In the genomic region with DNA sequence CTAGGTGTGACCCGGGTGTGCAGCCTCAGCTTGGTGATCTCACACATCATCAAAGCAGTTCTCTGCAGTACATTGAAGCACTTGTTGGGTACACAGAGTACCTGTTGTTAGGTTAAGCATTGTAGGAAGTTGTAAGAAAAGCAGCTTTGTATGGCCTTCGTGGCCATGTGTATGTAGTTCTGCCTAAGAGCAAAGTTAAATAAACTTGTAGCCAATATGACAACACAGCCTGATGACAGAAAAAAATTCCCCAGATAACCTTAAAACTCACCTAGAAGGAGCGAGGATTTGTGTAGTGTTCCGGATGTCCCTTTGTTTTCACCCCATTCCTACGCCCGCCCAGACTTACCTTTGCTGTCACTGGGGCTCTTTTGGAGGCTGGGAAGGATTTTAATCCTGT, we compare ENCODE assay signal across 19 cellular contexts. TPM values are rescaled to one million over a fixed set of nuclear protein-coding genes. Genes with fewer than 3 reads are reported as not detected.
A peak's percentile ranks its signal among the peaks of the same experiment; 100 is the strongest.
DNase-seq lines count a peak whose midpoint lies in the region; ATAC-seq, FAIRE-seq and TF ChIP-seq lines count a peak whose summit lies in the region.
"Had no signal": no experiment of that assay in that cellular context is flagged by ENCODE, and none has a peak within 500 bp of the region (broad histone marks: within the 10 kb centered on the region; RNA-seq: fewer than 3 reads in every experiment).

No MANE protein-coding gene starts in this region.

- ATAC-seq in activated CD4-positive, alpha-beta T cell treated with anti-CD3 and anti-CD28 coated beads for 36 hours, result peak; percentile 47
- ATAC-seq in activated T-cell treated with anti-CD3 and anti-CD28 coated beads, Interleukin-2, amount 50 U/mL, for 72 hours (replicated peaks in 1 of 2), result no peak

- H3K36me3 Mint-ChIP-seq in activated CD4-positive, alpha-beta T cell treated with anti-CD3 and anti-CD28 coated beads for 36 hours (ENCODE audit: low read depth), result peaks cover 10% of the 10 kb centered on the region
- H3K36me3 Mint-ChIP-seq in progenitor cell of endocrine pancreas (ENCODE audit: insufficient read depth), result peaks cover 4% of the 10 kb centered on the region
- peaks cover 27 to 43% of the 10 kb centered on the region in 2 donors for H3K36me3 Mint-ChIP-seq in CD14-positive monocyte
- peaks cover 7 to 12% of the 10 kb centered on the region in 2 donors for H3K36me3 Mint-ChIP-seq in activated T-cell treated with anti-CD3 and anti-CD28 coated beads, Interleukin-2, amount 50 U/mL, for 72 hours (ENCODE audit: insufficient read depth in 2 of 2)

- WGBS in mesenchymal stem cell, result 96% methylated on average over 6 of the region's 6 CpGs

- peaks cover 13% of the 10 kb centered on the region for H3K9me3 Mint-ChIP-seq in activated CD4-positive, alpha-beta T cell treated with anti-CD3 and anti-CD28 coated beads for 36 hours (ENCODE audit: low read depth)
- H3K9me3 Mint-ChIP-seq in progenitor cell of endocrine pancreas (ENCODE audit: low read depth) (peaks cover 11% of the 10 kb centered on the region), CD14-positive monocyte (peaks cover 0 to 5% (median 0%) of the 10 kb centered on the region in 7 donors)
- peaks cover 7 to 8% of the 10 kb centered on the region in 2 donors for H3K9me3 Mint-ChIP-seq in activated T-cell treated with anti-CD3 and anti-CD28 coated beads, Interleukin-2, amount 50 U/mL, for 72 hours

- H2BK5ac ChIP-seq in mesenchymal stem cell (ENCODE audit: low read depth, low read length, poor library complexity, severe bottlenecking), result no peak overlapping the region

- peaks cover 37% of the 10 kb centered on the region for H3K79me1 ChIP-seq in mesenchymal stem cell (replicated peaks; ENCODE audit: low read length, poor library complexity, severe bottlenecking)

- H2AK5ac ChIP-seq in mesenchymal stem cell (ENCODE audit: low read length, severe bottlenecking), result no peak overlapping the region

- intact Hi-C loops in activated CD4-positive, alpha-beta T cell treated with anti-CD3 and anti-CD28 coated beads for 36 hours (cut with DNase I, micrococcal nuclease), result no loop called here
- intact Hi-C loops in CD14-positive monocyte (cut with micrococcal nuclease), result no loop called here

- H3K9me3 ChIP-seq in mesenchymal stem cell (ENCODE audit: control insufficient read depth, low read length), result no peaks in the 10 kb centered on the region
- H3K9me3 ChIP-seq: Caco-2, HAP-1 had no signal

- H3K14ac ChIP-seq in mesenchymal stem cell (ENCODE audit: low read length in 2 of 2), result no peak overlapping the region

- no peaks in the 10 kb centered on the region for H3K36me3 ChIP-seq in mesenchymal stem cell (ENCODE audit: control insufficient read depth in 1 of 2, insufficient read depth in 2 of 2, low read depth in 1 of 2, low read length in 2 of 2)
- H3K36me3 ChIP-seq: HAP-1 had no signal

- H4K91ac ChIP-seq in mesenchymal stem cell (ENCODE audit: low read length), result peak overlapping the region; percentile 15

- no peak overlapping the region for H3K27ac Mint-ChIP-seq in activated CD4-positive, alpha-beta T cell treated with anti-CD3 and anti-CD28 coated beads for 36 hours
- H3K27ac Mint-ChIP-seq in progenitor cell of endocrine pancreas, result peak overlapping the region; percentile 40
- no peak overlapping the region for H3K27ac Mint-ChIP-seq in CD14-positive monocyte
- no peak overlapping the region for H3K27ac Mint-ChIP-seq in activated T-cell treated with anti-CD3 and anti-CD28 coated beads, Interleukin-2, amount 50 U/mL, for 72 hours

- no peak for DNase-seq in activated CD4-positive, alpha-beta T cell treated with anti-CD3 and anti-CD28 coated beads for 36 hours
- no peak for DNase-seq in activated CD4-positive, alpha-beta T cell treated with anti-CD3 and anti-CD28 coated beads, Interleukin-2, amount 50 U/mL, for 48 hours
- DNase-seq in D721Med (ENCODE audit: insufficient read length, low spot score) (no peak), mesenchymal stem cell (no peak), progenitor cell of endocrine pancreas (ENCODE audit: low spot score, unreplicated experiment) (no peak), GM10266 (ENCODE audit: extremely low spot score) (no peak), CD14-positive monocyte (ENCODE audit: low spot score) (no peak)
- no peak for DNase-seq in activated T-cell treated with anti-CD3 and anti-CD28 coated beads, Interleukin-2, amount 50 U/mL, for 72 hours
- DNase-seq: 8988T; Caco-2; CD4-positive, CD25-positive, alpha-beta regulatory T cell; DMS153; DND-41; EL; GM23248 had no signal

- no peak overlapping the region for H3K4ac ChIP-seq in mesenchymal stem cell (ENCODE audit: low read depth in 1 of 2, low read length in 2 of 2)

- H3K27me3 Mint-ChIP-seq in activated CD4-positive, alpha-beta T cell treated with anti-CD3 and anti-CD28 coated beads for 36 hours, result no peaks in the 10 kb centered on the region
- no peaks in the 10 kb centered on the region for H3K27me3 Mint-ChIP-seq in progenitor cell of endocrine pancreas
- no peaks in the 10 kb centered on the region for H3K27me3 Mint-ChIP-seq in CD14-positive monocyte (ENCODE audit: low read depth in 3 of 3)
- H3K27me3 Mint-ChIP-seq in activated T-cell treated with anti-CD3 and anti-CD28 coated beads, Interleukin-2, amount 50 U/mL, for 72 hours (ENCODE audit: low read depth), result no peaks in the 10 kb centered on the region
- H3K27me3 Mint-ChIP-seq: CD4-positive, CD25-positive, alpha-beta regulatory T cell had no signal

- no peak overlapping the region for H3K4me3 Mint-ChIP-seq in activated CD4-positive, alpha-beta T cell treated with anti-CD3 and anti-CD28 coated beads for 36 hours
- H3K4me3 Mint-ChIP-seq in progenitor cell of endocrine pancreas (ENCODE audit: low read depth), result no peak overlapping the region
- no peak overlapping the region for H3K4me3 Mint-ChIP-seq in CD14-positive monocyte
- no peak overlapping the region for H3K4me3 Mint-ChIP-seq in activated T-cell treated with anti-CD3 and anti-CD28 coated beads, Interleukin-2, amount 50 U/mL, for 72 hours
- H3K4me3 Mint-ChIP-seq: CD4-positive, CD25-positive, alpha-beta regulatory T cell had no signal

- no peak overlapping the region for H4K8ac ChIP-seq in mesenchymal stem cell (ENCODE audit: low read length)

- TF ChIP-seq CTCF in D721Med (IDR thresholded peaks at IDR 0.05; ENCODE audit: insufficient read depth, missing control alignments) (no peak), progenitor cell of endocrine pancreas (IDR thresholded peaks at IDR 0.05; ENCODE audit: unreplicated experiment) (no peak), GM10266 (IDR thresholded peaks at IDR 0.05; ENCODE audit: control insufficient read depth, insufficient read depth, low read depth, missing control alignments) (no peak), CD14-positive monocyte (IDR thresholded peaks at IDR 0.05) (no peak)

- H2BK12ac ChIP-seq in mesenchymal stem cell (ENCODE audit: low read length in 2 of 2), result no peak overlapping the region

- CTCF ChIA-PET in activated CD4-positive, alpha-beta T cell treated with anti-CD3 and anti-CD28 coated beads for 36 hours (lab: Charles Lee), result interaction anchor here (0.9 to 1.2 kb wide), 3 partner anchors 30 to 81 kb away, joined by 3 to 4 read pairs (median 3); no protein-coding TSS in a partner anchor

- no peak overlapping the region for H3K4me3 ChIP-seq in mesenchymal stem cell (ENCODE audit: insufficient read depth in 1 of 2, low read depth in 1 of 2, low read length in 2 of 2)
- H3K4me3 ChIP-seq: BLaER1, GM23248, HAP-1 had no signal

- no peak overlapping the region for H3K18ac ChIP-seq in mesenchymal stem cell (ENCODE audit: low read depth in 1 of 2, low read length in 2 of 2)

- no peak overlapping the region for H3K4me2 ChIP-seq in mesenchymal stem cell (ENCODE audit: low read length, poor library complexity, severe bottlenecking)
- H3K4me2 ChIP-seq: BLaER1 had no signal

- peak; percentile 80 for FAIRE-seq in D721Med (lab: Jason Lieb, UNC)
- FAIRE-seq: GM12891, GM19239 had no signal

- H2BK15ac ChIP-seq in mesenchymal stem cell (ENCODE audit: low read depth, poor library complexity, severe bottlenecking), result no peak overlapping the region

- no peak overlapping the region for H2BK120ac ChIP-seq in mesenchymal stem cell (ENCODE audit: low read depth, low read length)

- H3K27me3 ChIP-seq in mesenchymal stem cell (ENCODE audit: control insufficient read depth in 1 of 2, insufficient read depth in 1 of 2, low read length in 2 of 2), result no peaks in the 10 kb centered on the region
- H3K27me3 ChIP-seq: BLaER1 had no signal

- H3K4me1 ChIP-seq in mesenchymal stem cell (ENCODE audit: control insufficient read depth, insufficient read depth, low read depth, low read length), result peaks cover 6% of the 10 kb centered on the region
- H3K4me1 ChIP-seq: HAP-1 had no signal

- no peak overlapping the region for H2AFZ ChIP-seq in mesenchymal stem cell (ENCODE audit: low read depth, low read length)
- H2AFZ ChIP-seq: GM23248 had no signal

- H3K23ac ChIP-seq in mesenchymal stem cell (ENCODE audit: low read length in 2 of 2), result no peak overlapping the region

- H3K4me1 Mint-ChIP-seq in activated CD4-positive, alpha-beta T cell treated with anti-CD3 and anti-CD28 coated beads for 36 hours, result peaks cover 25% of the 10 kb centered on the region
- H3K4me1 Mint-ChIP-seq in progenitor cell of endocrine pancreas (ENCODE audit: low read depth) (peaks cover 20% of the 10 kb centered on the region), CD14-positive monocyte (peaks cover 12% of the 10 kb centered on the region)
- H3K4me1 Mint-ChIP-seq in activated T-cell treated with anti-CD3 and anti-CD28 coated beads, Interleukin-2, amount 50 U/mL, for 72 hours (ENCODE audit: low read depth), result peaks cover 30% of the 10 kb centered on the region

- POLR2A ChIA-PET in activated CD4-positive, alpha-beta T cell treated with anti-CD3 and anti-CD28 coated beads for 36 hours (lab: Charles Lee), result no interaction called here

- no peak overlapping the region for H3K27ac ChIP-seq in mesenchymal stem cell (ENCODE audit: low read length, poor library complexity, severe bottlenecking)
- H3K27ac ChIP-seq: BLaER1, GM23248 had no signal

- no peak overlapping the region for H3K9ac ChIP-seq in mesenchymal stem cell (ENCODE audit: low read length)
- H3K9ac ChIP-seq: BLaER1, GM23248 had no signal

RNA-seq across cellular contexts. Expression of gene DISC1, which starts 48.0 kb away (rescaled TPM):
- total RNA-seq in activated CD4-positive, alpha-beta T cell treated with anti-CD3 and anti-CD28 coated beads for 36 hours, result 1 to 10 TPM; 1.9 to 3.8 TPM
- polyA plus RNA-seq in mesenchymal stem cell (2013, experiment 1 of 2), result 5.1 TPM
- 4.9 TPM for polyA plus RNA-seq in mesenchymal stem cell (2013, experiment 2 of 2)
- total RNA-seq in progenitor cell of endocrine pancreas, result 5.2 and 6.1 TPM in 2 replicates
- polyA plus RNA-seq in CD14-positive monocyte, result 1 to 10 TPM; 5.5 to 5.8 TPM
- 1 to 10 TPM; 2.9 to 5.8 TPM for total RNA-seq in activated T-cell treated with anti-CD3 and anti-CD28 coated beads, Interleukin-2, amount 50 U/mL, for 72 hours
